ENCODE assay signal across 10 cellular contexts in genomic region chr3:5192568-5193319, GRCh38. TPM values are rescaled to one million over a fixed set of nuclear protein-coding genes. Genes with fewer than 3 reads are reported as not detected.
DNase-seq lines count a peak whose midpoint lies in the region; ATAC-seq, FAIRE-seq and TF ChIP-seq lines count a peak whose summit lies in the region.
"Had no signal": no experiment of that assay in that cellular context is flagged by ENCODE, and none has a peak within 500 bp of the region (broad histone marks: within the 10 kb centered on the region; RNA-seq: fewer than 3 reads in every experiment).

No MANE protein-coding gene starts in this region.

- peak overlapping the region; percentile 65 to 90 (median 82) for H3K27ac Mint-ChIP-seq in IgD-negative memory B cell
- peak overlapping the region in 3 of 5 experiments; percentile 6 to 57 (median 13) for H3K27ac Mint-ChIP-seq in brain

- no peaks in the 10 kb centered on the region for H3K9me3 ChIP-seq in HepG2 (ENCODE audit: low read length)

- peak overlapping the region; percentile 3 to 86 (median 75) for H3K4me3 Mint-ChIP-seq in IgD-negative memory B cell
- H3K4me3 Mint-ChIP-seq in brain, result peak overlapping the region in 3 of 5 experiments; percentile 33 to 64 (median 35)

- H3K4me1 Mint-ChIP-seq in IgD-negative memory B cell, result peaks cover 55 to 61% (median 59%) of the 10 kb centered on the region in 3 donors
- H3K4me1 Mint-ChIP-seq in brain, result peaks cover 79% of the 10 kb centered on the region

- intact Hi-C loops in HepG2 (cut with micrococcal nuclease; ENCODE audit: unreplicated experiment), result no loop called here

- no peak overlapping the region for H3K4me2 ChIP-seq in HepG2 (ENCODE audit: low read depth, low read length)

- H3K36me3 Mint-ChIP-seq in IgD-negative memory B cell (peaks cover 26% of the 10 kb centered on the region), brain (peaks cover 65% of the 10 kb centered on the region)

- no peak for TF ChIP-seq RAD21 in HepG2 (CRISPR knock-in tag; IDR thresholded peaks at IDR 0.05)

- no peak overlapping the region for H3K4me3 ChIP-seq in HepG2 (replicated peaks in 1 of 3; ENCODE audit: insufficient read depth in 1 of 3, low read depth in 2 of 3, low read length in 3 of 3)

- DNase-seq in SIG-M5 (lab: John Stamatoyannopoulos, UW) (peak; percentile 43), HepG2 (ENCODE audit: low spot score) (no peak), NCI-H187 (lab: John Stamatoyannopoulos, UW) (no peak), GM10266 (ENCODE audit: extremely low spot score) (no peak)
- peak; percentile 27 for DNase-seq in stimulated activated CD4-positive, alpha-beta T cell treated with anti-CD3 and anti-CD28 coated beads, Interleukin-2, amount 100 ng/mL, for 4 hours (ENCODE audit: low read depth)

- H3K27me3 ChIP-seq in HepG2 (ENCODE audit: control insufficient read depth in 1 of 2, insufficient read depth in 2 of 2, low read length in 2 of 2), result no peaks in the 10 kb centered on the region; a peak in 1 of 5 replicates

- 95% methylated on average over 3 of the region's 3 CpGs for WGBS in HepG2 (ENCODE audit: low lambda C conversion rate)

- TF ChIP-seq POLR2A in HepG2 (IDR thresholded peaks at IDR 0.05; ENCODE audit: insufficient read depth in 1 of 2, low read depth in 2 of 2, low read length in 2 of 2), result no peak

- H3K9me3 Mint-ChIP-seq in IgD-negative memory B cell (peaks cover 0 to 3% (median 3%) of the 10 kb centered on the region in 3 donors), brain (peaks cover 0 to 10% (median 4%) of the 10 kb centered on the region in 5 experiments)

- TF ChIP-seq EP300 in HepG2 (IDR thresholded peaks at IDR 0.05; ENCODE audit: low read depth in 2 of 2, low read length in 2 of 2), result no peak
- no peak for TF ChIP-seq EP300 in HepG2 (CRISPR knock-in tag; IDR thresholded peaks at IDR 0.05; ENCODE audit: borderline replicate concordance)

- TF ChIP-seq CTCF in brain (conservative IDR thresholded peaks at IDR 0.05) (no peak), HepG2 (CRISPR knock-in tag; IDR thresholded peaks at IDR 0.05) (no peak), GM10266 (IDR thresholded peaks at IDR 0.05; ENCODE audit: control insufficient read depth, insufficient read depth, low read depth, missing control alignments) (no peak)

- BruUV-seq in HepG2 (replicated peaks; lab: Mats Ljungman, UMichigan), result no TSS peak

- no peaks in the 10 kb centered on the region for H3K27me3 Mint-ChIP-seq in IgD-negative memory B cell
- H3K27me3 Mint-ChIP-seq in brain, result peaks cover 7% of the 10 kb centered on the region

- in situ Hi-C loops in HepG2 (cut with HindIII; ENCODE audit: extremely low pct_ligation_motif_present, low pct_unique_long_range_greater_than_20kb), result no loop called here

- ATAC-seq in GM19452 (IDR thresholded peaks at IDR 0.05; ENCODE audit: unreplicated experiment) (no peak), HepG2 (no peak)

- H3K4me1 ChIP-seq in HepG2 (ENCODE audit: insufficient read depth, low read length), result peaks cover 76% of the 10 kb centered on the region

- H3K9ac ChIP-seq in HepG2 (ENCODE audit: insufficient read depth, low read depth, low read length), result no peak overlapping the region
- H3K9ac ChIP-seq: parathyroid adenoma had no signal

- H3K79me2 ChIP-seq in HepG2 (ENCODE audit: insufficient read depth, low read length), result peaks cover 95% of the 10 kb centered on the region

- no peak for FAIRE-seq in HepG2 (lab: Jason Lieb, UNC)
- FAIRE-seq: RCC 7860 had no signal

- H3K36me3 ChIP-seq in HepG2 (replicated peaks in 1 of 2; ENCODE audit: control insufficient read depth in 1 of 2, insufficient read depth in 2 of 2, low read length in 2 of 2), result peaks cover 4 to 31% of the 10 kb centered on the region in 2 experiments

- H4K20me1 ChIP-seq in HepG2 (ENCODE audit: insufficient read depth, low read length), result peaks cover 23% of the 10 kb centered on the region

- POLR2A ChIA-PET in HepG2 (lab: Yijun Ruan, JAX), result interaction anchor here (1.2 kb wide), 1 partner anchor 54 kb away, joined by 4 read pairs; no protein-coding TSS in a partner anchor

- H2AFZ ChIP-seq in HepG2 (ENCODE audit: low read length), result no peak overlapping the region
- H2AFZ ChIP-seq: parathyroid adenoma had no signal

- no peak overlapping the region for H3K27ac ChIP-seq in HepG2 (ENCODE audit: extremely low read length, insufficient read depth, low read length)
- H3K27ac ChIP-seq: parathyroid adenoma had no signal

- CTCF ChIA-PET in HepG2 (lab: Yijun Ruan, JAX; ENCODE audit: low intra/inter-chr PET ratio, low total read pairs), result no interaction called here

TF ChIP-seq in HepG2, 621 proteins besides CTCF, POLR2A, EP300 and RAD21:
- no peak for TF ChIP-seq MEF2D (CRISPR knock-in tag; IDR thresholded peaks at IDR 0.05)

RNA-seq across cellular contexts. Expression of gene EDEM1, which starts 5.2 kb away (rescaled TPM):
- 58.4 TPM for polyA plus RNA-seq in IgD-negative memory B cell
- 1.4 TPM for polyA plus RNA-seq in brain (ENCODE audit: insufficient read depth, low read depth, low replicate concordance)
- 13.8 and 14.3 TPM in 2 replicates for total RNA-seq in HepG2 (2016; rRNA removed; fragmentation: Illumina TruSeq; extraction: Trizol)
- total RNA-seq in HepG2 (2016; cell fraction: cytosol; rRNA removed; fragmentation: Illumina TruSeq; extraction: Trizol; ENCODE audit: low read depth), result 8.5 and 9.0 TPM in 2 replicates
- total RNA-seq in HepG2 (2016; cell fraction: insoluble cytoplasmic fraction; rRNA removed; fragmentation: Illumina TruSeq; extraction: Trizol), result 13.5 and 14.4 TPM in 2 replicates
- 15.4 and 16.6 TPM in 2 replicates for total RNA-seq in HepG2 (2016; cell fraction: membrane; rRNA removed; fragmentation: Illumina TruSeq; extraction: Trizol)
- 22.3 and 25.8 TPM in 2 replicates for total RNA-seq in HepG2 (2016; cell fraction: nucleus; rRNA removed; fragmentation: Illumina TruSeq; extraction: Trizol)
- polyA plus RNA-seq in HepG2 (2011; rRNA removed), result 25.8 and 28.0 TPM in 2 replicates
- polyA plus RNA-seq in HepG2 (2011; cell fraction: cytosol; rRNA removed), result 10.4 and 18.5 TPM in 2 replicates
- polyA plus RNA-seq in HepG2 (2011; cell fraction: nucleus; rRNA removed), result 23.8 and 36.5 TPM in 2 replicates
- 16.8 and 17.3 TPM in 2 replicates for polyA plus RNA-seq in HepG2 (2012)
- 3.5 and 4.9 TPM in 2 replicates for polyA plus RNA-seq in HepG2 (2016; cell fraction: cytosol; fragmentation: Illumina TruSeq; extraction: Trizol; ENCODE audit: low read depth)
- 11.7 and 12.6 TPM in 2 replicates for polyA plus RNA-seq in HepG2 (2016; cell fraction: insoluble cytoplasmic fraction; fragmentation: Illumina TruSeq; extraction: Trizol; ENCODE audit: low read depth)
- polyA plus RNA-seq in HepG2 (2016; cell fraction: membrane; fragmentation: Illumina TruSeq; extraction: Trizol; ENCODE audit: low read depth), result 7.5 and 8.7 TPM in 2 replicates
- polyA plus RNA-seq in HepG2 (2016; cell fraction: nucleus; fragmentation: Illumina TruSeq; extraction: Trizol; ENCODE audit: insufficient read depth, low read depth), result 40.1 and 42.7 TPM in 2 replicates
- polyA minus RNA-seq in HepG2 (2011; rRNA and poly(A)+ RNA removed; ENCODE audit: low replicate concordance), result 27.3 TPM in 2 replicates
- polyA minus RNA-seq in HepG2 (2011; cell fraction: cytosol; rRNA and poly(A)+ RNA removed), result 22.4 and 27.4 TPM in 2 replicates
- polyA minus RNA-seq in HepG2 (2011; cell fraction: nucleus; rRNA and poly(A)+ RNA removed), result 61.4 and 62.2 TPM in 2 replicates

Comparison
In these comparisons a context has a peak if more than half of its experiments do, and no peak if none do; other contexts are left out.
1. DNase-seq: peak in SIG-M5 (single experiment) and stimulated activated CD4-positive, alpha-beta T cell treated with anti-CD3 and anti-CD28 coated beads, Interleukin-2, amount 100 ng/mL, for 4 hours (single experiment); none in HepG2 (single experiment), NCI-H187 (0 of 2) and GM10266 (single experiment).